26 cellular contexts compared by ENCODE assay signal in genomic region chr19:48344892-48345291, GRCh38. TPM values are rescaled to one million over a fixed set of nuclear protein-coding genes. Genes with fewer than 3 reads are reported as not detected.
DNase-seq lines count a peak whose midpoint lies in the region; ATAC-seq and TF ChIP-seq lines count a peak whose summit lies in the region.
"Had no signal": no experiment of that assay in that cellular context is flagged by ENCODE, and none has a peak within 500 bp of the region (broad histone marks: within the 10 kb centered on the region; RNA-seq: fewer than 3 reads in every experiment).

No MANE protein-coding gene starts in this region.

- in situ Hi-C loops in Panc1 (cut with HindIII; ENCODE audit: low pct_unique_long_range_greater_than_20kb, low sequenced_read_pairs) = no loop called here

- no peaks in the 10 kb centered on the region for H3K9me3 ChIP-seq in DND-41 (ENCODE audit: insufficient read depth, low read length, severe bottlenecking)
- H3K9me3 ChIP-seq in Karpas-422 (ENCODE audit: low read length) = no peaks in the 10 kb centered on the region
- no peaks in the 10 kb centered on the region for H3K9me3 ChIP-seq in Panc1 (ENCODE audit: control insufficient read depth, insufficient read depth, low read depth, low read length)
- H3K9me3 ChIP-seq: sigmoid colon, tibial nerve had no signal

- H3K4me1 Mint-ChIP-seq in stimulated activated naive CD8-positive, alpha-beta T cell treated with anti-CD3 and anti-CD28 coated beads, Interleukin-15, amount 100 ng/mL, for 72 hours = peaks cover 6% of the 10 kb centered on the region

- no peaks in the 10 kb centered on the region for H3K4me1 ChIP-seq in DND-41 (ENCODE audit: insufficient read depth, low read length)
- H3K4me1 ChIP-seq in Karpas-422 (ENCODE audit: low read length) = no peaks in the 10 kb centered on the region
- no peaks in the 10 kb centered on the region for H3K4me1 ChIP-seq in Panc1 (ENCODE audit: control insufficient read depth, insufficient read depth, low read length)
- H3K4me1 ChIP-seq: neural progenitor cell, tibial nerve had no signal

- no peaks in the 10 kb centered on the region for H3K27me3 Mint-ChIP-seq in stimulated activated naive CD8-positive, alpha-beta T cell treated with anti-CD3 and anti-CD28 coated beads, Interleukin-15, amount 100 ng/mL, for 72 hours
- H3K27me3 Mint-ChIP-seq: activated naive CD8-positive, alpha-beta T cell treated with anti-CD3 and anti-CD28 coated beads, Interleukin-2, amount 10 ng/mL, durations not matched to agents 7 days and 5 days; CD4-positive, CD25-positive, alpha-beta regulatory T cell; progenitor cell of endocrine pancreas; stimulated activated naive CD8-positive, alpha-beta T cell treated with anti-CD3 and anti-CD28 coated beads, Interleukin-15, Interleukin-2, amounts not matched to agents 100 ng/mL and 50 ng/mL, for 24 hours had no signal

- no peak for DNase-seq in DND-41
- peak; percentile 68 for DNase-seq in Karpas-422
- no peak for DNase-seq in Panc1 (ENCODE audit: low read depth, low spot score)
- DNase-seq in left colon = no peak
- no peak for DNase-seq in activated gamma-delta T cell treated with Interleukin-2 at 50 U/mL for 16 hours
- no peak for DNase-seq in stimulated activated naive CD8-positive, alpha-beta T cell treated with anti-CD3 and anti-CD28 coated beads, Interleukin-15, amount 100 ng/mL, for 72 hours
- DNase-seq in NCI-H1930 (lab: John Stamatoyannopoulos, UW) = no peak
- DNase-seq: activated CD4-positive, alpha-beta T cell treated with anti-CD3 and anti-CD28 coated beads, Interleukin-2, amount 50 U/mL, for 48 hours; activated naive CD8-positive, alpha-beta T cell treated with anti-CD3 and anti-CD28 coated beads, Interleukin-2, amount 10 ng/mL, durations not matched to agents 7 days and 5 days; CD4-positive, CD25-positive, alpha-beta regulatory T cell; DMS153; dorsolateral prefrontal cortex; glutamatergic neuron; GOT3; kidney glomerular epithelial cell; NCI-H1417; sigmoid colon; stimulated activated CD4-positive, alpha-beta T cell treated with anti-CD3 and anti-CD28 coated beads, Interleukin-15, amount 100 ng/mL, for 24 hours had no signal

- H3K4me3 ChIP-seq in DND-41 (ENCODE audit: low read depth in 1 of 2, low read length in 2 of 2) (no peak overlapping the region), Karpas-422 (ENCODE audit: low read length) (no peak overlapping the region), Panc1 (ENCODE audit: low read depth in 2 of 2, low read length in 2 of 2) (no peak overlapping the region)
- H3K4me3 ChIP-seq: dorsolateral prefrontal cortex, neural progenitor cell, sigmoid colon, tibial nerve had no signal

- H3K79me2 ChIP-seq in DND-41 (ENCODE audit: insufficient read depth, low read length) = 0 out of 2 replicates have a peak, but pooled peaks cover 3% of the 10 kb centered on the region
- H3K79me2 ChIP-seq in Karpas-422 (ENCODE audit: low read length) = no peaks in the 10 kb centered on the region

- no peak overlapping the region for H2AFZ ChIP-seq in DND-41 (ENCODE audit: low read depth, low read length)
- H2AFZ ChIP-seq in Karpas-422 (ENCODE audit: low read length) = no peak overlapping the region
- H2AFZ ChIP-seq: neural progenitor cell had no signal

- H4K20me1 ChIP-seq in DND-41 (ENCODE audit: insufficient read depth, low read length) (no peaks in the 10 kb centered on the region), Karpas-422 (ENCODE audit: insufficient read depth, low read depth, low read length) (no peaks in the 10 kb centered on the region)

- POLR2A ChIA-PET in Panc1 (lab: Charles Lee) = no interaction called here

- TF ChIP-seq CTCF in DND-41 (IDR thresholded peaks at IDR 0.05; ENCODE audit: borderline replicate concordance, extremely low read depth, low read length, poor library complexity, severe bottlenecking) (no peak), Panc1 (IDR thresholded peaks at IDR 0.05) (no peak)

- no peak overlapping the region for H3K27ac ChIP-seq in DND-41 (ENCODE audit: low read length)
- no peak overlapping the region for H3K27ac ChIP-seq in Karpas-422 (ENCODE audit: low read length)
- no peak overlapping the region for H3K27ac ChIP-seq in Panc1 (ENCODE audit: low read length)
- H3K27ac ChIP-seq: dorsolateral prefrontal cortex, neural progenitor cell, sigmoid colon, tibial nerve, VCaP had no signal

- no peaks in the 10 kb centered on the region for H3K27me3 ChIP-seq in DND-41 (ENCODE audit: insufficient read depth, low read length, poor library complexity)
- H3K27me3 ChIP-seq in Karpas-422 (ENCODE audit: low read length) = no peaks in the 10 kb centered on the region
- H3K27me3 ChIP-seq in Panc1 (ENCODE audit: control insufficient read depth, insufficient read depth, low read length) = no peaks in the 10 kb centered on the region
- H3K27me3 ChIP-seq: dorsolateral prefrontal cortex, neural progenitor cell, sigmoid colon, tibial nerve had no signal

- intact Hi-C loops in Panc1 (cut with micrococcal nuclease; ENCODE audit: unreplicated experiment) (no loop called here), left colon (cut with DNase I, micrococcal nuclease) (no loop called here)

- no peak overlapping the region for H3K4me3 Mint-ChIP-seq in stimulated activated naive CD8-positive, alpha-beta T cell treated with anti-CD3 and anti-CD28 coated beads, Interleukin-15, amount 100 ng/mL, for 72 hours
- H3K4me3 Mint-ChIP-seq: activated naive CD8-positive, alpha-beta T cell treated with anti-CD3 and anti-CD28 coated beads, Interleukin-2, amount 10 ng/mL, durations not matched to agents 7 days and 5 days; CD4-positive, CD25-positive, alpha-beta regulatory T cell; neural progenitor cell; stimulated activated naive CD8-positive, alpha-beta T cell treated with anti-CD3 and anti-CD28 coated beads, Interleukin-15, Interleukin-2, amounts not matched to agents 100 ng/mL and 50 ng/mL, for 24 hours had no signal

- no TSS peak for BruUV-seq in Panc1 (replicated peaks; lab: Mats Ljungman, UMichigan)

- H3K27ac Mint-ChIP-seq in stimulated activated naive CD8-positive, alpha-beta T cell treated with anti-CD3 and anti-CD28 coated beads, Interleukin-15, amount 100 ng/mL, for 72 hours = no peak overlapping the region
- H3K27ac Mint-ChIP-seq: CD4-positive, CD25-positive, alpha-beta regulatory T cell; neural progenitor cell; progenitor cell of endocrine pancreas; stimulated activated naive CD8-positive, alpha-beta T cell treated with anti-CD3 and anti-CD28 coated beads, Interleukin-15, Interleukin-2, amounts not matched to agents 100 ng/mL and 50 ng/mL, for 24 hours had no signal

- H3K36me3 ChIP-seq in DND-41 (ENCODE audit: insufficient read depth, low read length) = peaks cover 27% of the 10 kb centered on the region
- no peaks in the 10 kb centered on the region for H3K36me3 ChIP-seq in Karpas-422 (ENCODE audit: insufficient read depth, low read length)
- no peaks in the 10 kb centered on the region for H3K36me3 ChIP-seq in Panc1 (ENCODE audit: control insufficient read depth, insufficient read depth, low read length)
- H3K36me3 ChIP-seq: neural progenitor cell had no signal

- H3K9me2 ChIP-seq in Karpas-422 (replicated peaks; ENCODE audit: insufficient read depth, low read length) = no peaks in the 10 kb centered on the region

- CTCF ChIA-PET in Panc1 (lab: Charles Lee) = no interaction called here

- no peaks in the 10 kb centered on the region for H3K9me3 Mint-ChIP-seq in stimulated activated naive CD8-positive, alpha-beta T cell treated with anti-CD3 and anti-CD28 coated beads, Interleukin-15, amount 100 ng/mL, for 72 hours
- H3K9me3 Mint-ChIP-seq: activated naive CD8-positive, alpha-beta T cell treated with anti-CD3 and anti-CD28 coated beads, Interleukin-2, amount 10 ng/mL, durations not matched to agents 7 days and 5 days; CD4-positive, CD25-positive, alpha-beta regulatory T cell; neural progenitor cell; stimulated activated naive CD8-positive, alpha-beta T cell treated with anti-CD3 and anti-CD28 coated beads, Interleukin-15, Interleukin-2, amounts not matched to agents 100 ng/mL and 50 ng/mL, for 24 hours had no signal

- ATAC-seq in DND-41 (ENCODE audit: insufficient read depth, low read depth) (peak; percentile 58; the same call in 1 of the 3 replicates), Panc1 (peak; percentile 79; the same call in 1 of the 2 replicates), left colon (peak; percentile 28)
- no peak for ATAC-seq in stimulated activated naive CD8-positive, alpha-beta T cell treated with anti-CD3 and anti-CD28 coated beads, Interleukin-15, amount 100 ng/mL, for 72 hours

- H3K4me2 ChIP-seq in DND-41 (ENCODE audit: insufficient read depth, low read length) (no peak overlapping the region), Karpas-422 (ENCODE audit: low read depth, low read length, poor library complexity, severe bottlenecking) (no peak overlapping the region)
- H3K4me2 ChIP-seq: neural progenitor cell had no signal

- H3K9ac ChIP-seq in DND-41 (ENCODE audit: low read depth, low read length) (no peak overlapping the region), Karpas-422 (ENCODE audit: low read length) (no peak overlapping the region)
- H3K9ac ChIP-seq: neural progenitor cell had no signal

RNA-seq across cellular contexts. Expression of gene TMEM143, which starts 18.8 kb away (rescaled TPM):
- 7.8 and 10.4 TPM in 2 replicates for total RNA-seq in Karpas-422 (2014; rRNA removed; shearing (Covaris generic); ENCODE audit: low replicate concordance)
- total RNA-seq in Panc1 (2021; ENCODE audit: unreplicated experiment) (6.6 TPM), left colon (10 to 100 TPM; 12.5 to 18.4 TPM)
- polyA plus RNA-seq in Panc1 (2012; ENCODE audit: insufficient read length) = 6.2 TPM

RNA-seq across cellular contexts. Expression of gene SYNGR4, which starts 19.3 kb away (rescaled TPM):
- total RNA-seq in Karpas-422 (2014; rRNA removed; shearing (Covaris generic); ENCODE audit: low replicate concordance) = not detected in 2 replicates
- total RNA-seq in Panc1 (2021; ENCODE audit: unreplicated experiment) (0.39 TPM), left colon (not detected)
- polyA plus RNA-seq in Panc1 (2012; ENCODE audit: insufficient read length) = 1.0 TPM
- total RNA-seq: astrocyte; CD4-positive, CD25-positive, alpha-beta regulatory T cell; lung microvascular endothelial cell; progenitor cell of endocrine pancreas; sigmoid colon; T-helper 2 cell treated with Interferon-gamma antibody and Interleukin-4, amounts not matched to agents 100 ng/mL and 5 ng/mL, for 36 hours; tibial nerve had no signal
- polyA plus RNA-seq: CD4-positive, CD25-positive, alpha-beta regulatory T cell had no signal

RNA-seq across cellular contexts. Expression of gene EMP3, which starts 19.5 kb away (rescaled TPM):
- total RNA-seq in Karpas-422 (2014; rRNA removed; shearing (Covaris generic); ENCODE audit: low replicate concordance) = 64.7 and 77.3 TPM in 2 replicates
- 171 TPM for total RNA-seq in Panc1 (2021; ENCODE audit: unreplicated experiment)
- polyA plus RNA-seq in Panc1 (2012; ENCODE audit: insufficient read length) = 325 TPM
- total RNA-seq in left colon = 10 to 100 TPM in 1 of 2 donors, 1 to 10 TPM in 1; 8.4 to 33.4 TPM

RNA-seq across cellular contexts. Expression of gene KDELR1, which starts 46.5 kb away (rescaled TPM):
- total RNA-seq in Karpas-422 (2014; rRNA removed; shearing (Covaris generic); ENCODE audit: low replicate concordance) = 39.5 and 53.7 TPM in 2 replicates
- total RNA-seq in Panc1 (2021; ENCODE audit: unreplicated experiment) = 111 TPM
- polyA plus RNA-seq in Panc1 (2012; ENCODE audit: insufficient read length) = 113 TPM
- 100 to 1,000 TPM; 226 to 236 TPM for total RNA-seq in left colon

RNA-seq across cellular contexts. Expression of gene GRIN2D, which starts 48.6 kb away (rescaled TPM):
- not detected in 2 replicates for total RNA-seq in Karpas-422 (2014; rRNA removed; shearing (Covaris generic); ENCODE audit: low replicate concordance)
- total RNA-seq in Panc1 (2021; ENCODE audit: unreplicated experiment) = 6.2 TPM
- 8.3 TPM for polyA plus RNA-seq in Panc1 (2012; ENCODE audit: insufficient read length)
- under 1 TPM; 0.37 to 0.61 TPM for total RNA-seq in left colon
- total RNA-seq: CD4-positive, CD25-positive, alpha-beta regulatory T cell had no signal
- polyA plus RNA-seq: CD4-positive, CD25-positive, alpha-beta regulatory T cell had no signal
